Comparison of ENCODE assay signal across 8 cellular contexts in the genomic region with DNA sequence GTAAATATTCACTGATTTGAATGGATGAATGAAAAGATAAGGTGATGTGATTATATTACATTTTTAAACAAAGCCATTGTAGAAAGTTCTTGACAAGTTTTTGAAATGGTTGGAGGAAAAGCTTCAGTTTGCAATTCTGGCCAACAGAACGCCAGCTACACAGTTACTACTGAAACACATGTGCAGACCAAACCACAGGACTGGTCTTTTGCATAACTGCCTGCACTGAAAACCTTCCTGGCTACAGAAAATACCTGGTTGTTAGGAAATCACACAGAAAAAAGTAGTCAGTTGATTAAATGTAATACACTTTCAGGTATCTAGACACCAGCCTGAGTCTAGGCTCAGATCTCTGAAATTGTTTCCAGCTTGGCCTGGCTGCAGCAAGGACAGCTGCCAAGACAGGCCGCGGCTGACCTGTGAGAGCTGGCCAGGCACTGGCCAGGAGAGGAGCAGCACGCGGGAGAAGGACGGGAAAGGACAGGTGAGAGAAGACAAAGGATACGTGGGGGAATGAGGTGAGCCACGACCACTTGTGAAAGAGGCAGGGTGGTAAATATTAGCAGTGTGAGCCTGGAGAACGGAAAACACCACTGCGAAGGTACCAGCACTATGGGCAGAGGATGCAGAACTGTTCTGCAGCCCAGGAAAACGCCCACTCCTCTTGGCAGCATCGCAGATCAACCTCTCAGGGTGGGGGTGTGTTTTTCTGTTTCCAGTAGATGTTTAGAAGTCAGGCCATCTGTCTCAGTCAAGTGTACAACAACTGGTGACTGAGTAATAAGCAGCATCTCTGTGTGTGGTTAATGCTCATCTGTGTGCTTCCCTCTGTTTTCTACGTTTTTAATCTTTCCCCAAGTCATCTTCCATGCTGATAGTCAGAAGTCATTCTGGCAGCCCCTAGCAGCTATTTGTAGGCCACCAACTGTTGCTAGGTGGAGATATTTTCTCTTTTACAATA.
DNase-seq lines count a peak whose midpoint lies in the region; ATAC-seq, FAIRE-seq and TF ChIP-seq lines count a peak whose summit lies in the region.

No MANE protein-coding gene starts in this region.

- H3K4me3 Mint-ChIP-seq in WTC11 = no peak overlapping the region
- H3K4me3 Mint-ChIP-seq in T-helper 2 cell treated with Interferon-gamma antibody and Interleukin-4, amounts not matched to agents 5 μg/mL and 100 μg/mL, for 36 hours = no peak overlapping the region

- peaks cover 78% of the 10 kb centered on the region for H3K4me1 Mint-ChIP-seq in WTC11
- H3K4me1 Mint-ChIP-seq in T-helper 2 cell treated with Interferon-gamma antibody and Interleukin-4, amounts not matched to agents 5 μg/mL and 100 μg/mL, for 36 hours (ENCODE audit: low read depth) = no peaks in the 10 kb centered on the region

- ATAC-seq in HG02870 (IDR thresholded peaks at IDR 0.05; ENCODE audit: unreplicated experiment) = peak; percentile 60
- no peak for ATAC-seq in WTC11
- peak; percentile 52 for ATAC-seq in omental fat pad (ENCODE audit: low FRiP score)
- ATAC-seq in GM19463 (IDR thresholded peaks at IDR 0.05; ENCODE audit: unreplicated experiment) = no peak

- no peaks in the 10 kb centered on the region for H3K27me3 Mint-ChIP-seq in WTC11 (ENCODE audit: low read depth)
- peaks cover 33% of the 10 kb centered on the region for H3K27me3 Mint-ChIP-seq in T-helper 2 cell treated with Interferon-gamma antibody and Interleukin-4, amounts not matched to agents 5 μg/mL and 100 μg/mL, for 36 hours (ENCODE audit: low read depth)

- H3K9me3 Mint-ChIP-seq in WTC11 = no peaks in the 10 kb centered on the region
- no peaks in the 10 kb centered on the region for H3K9me3 Mint-ChIP-seq in T-helper 2 cell treated with Interferon-gamma antibody and Interleukin-4, amounts not matched to agents 5 μg/mL and 100 μg/mL, for 36 hours

- CTCF ChIA-PET in WTC11 (lab: Charles Lee) = interaction anchor here (2.0 kb wide), 1 partner anchor 19 kb away, joined by 5 read pairs; no protein-coding TSS in a partner anchor

- no peak for DNase-seq in GM19239 (ENCODE audit: insufficient read length, low spot score)
- no peak for DNase-seq in WTC11 (ENCODE audit: low spot score)
- no peak for DNase-seq in omental fat pad (ENCODE audit: low spot score)
- DNase-seq in posterior vena cava (ENCODE audit: low spot score) = no peak
- no peak for DNase-seq in NCI-H1092 (lab: John Stamatoyannopoulos, UW)
- no peak for DNase-seq in T-helper 2 cell treated with Interferon-gamma antibody and Interleukin-4, amounts not matched to agents 5 μg/mL and 100 μg/mL, for 36 hours (ENCODE audit: low spot score)

- peak; percentile 92 for FAIRE-seq in GM19239 (lab: Jason Lieb, UNC)

- peak overlapping the region; percentile 75 for H3K27ac Mint-ChIP-seq in WTC11
- H3K27ac Mint-ChIP-seq in T-helper 2 cell treated with Interferon-gamma antibody and Interleukin-4, amounts not matched to agents 5 μg/mL and 100 μg/mL, for 36 hours = no peak overlapping the region

- TF ChIP-seq CTCF in WTC11 (IDR thresholded peaks at IDR 0.05) (no peak), omental fat pad (IDR thresholded peaks at IDR 0.05) (no peak)

- POLR2A ChIA-PET in WTC11 (lab: Charles Lee) = no interaction called here

- intact Hi-C loops in posterior vena cava (cut with DNase I) = no loop called here

- no peaks in the 10 kb centered on the region for H3K36me3 Mint-ChIP-seq in WTC11
- H3K36me3 Mint-ChIP-seq in T-helper 2 cell treated with Interferon-gamma antibody and Interleukin-4, amounts not matched to agents 5 μg/mL and 100 μg/mL, for 36 hours (ENCODE audit: low read depth) = no peaks in the 10 kb centered on the region

TF ChIP-seq in WTC11, 78 proteins besides CTCF, POLR2A, EP300 and RAD21:
- TF ChIP-seq ZNF121 (CRISPR knock-in tag; IDR thresholded peaks at IDR 0.05) (no peak), CBFB (CRISPR knock-in tag; IDR thresholded peaks at IDR 0.05; ENCODE audit: low read depth) (no peak), SOX15 (CRISPR knock-in tag; IDR thresholded peaks at IDR 0.05) (no peak), ELF4 (CRISPR knock-in tag; IDR thresholded peaks at IDR 0.05; ENCODE audit: low read depth) (no peak)
- TF ChIP-seq, protein P1, sequence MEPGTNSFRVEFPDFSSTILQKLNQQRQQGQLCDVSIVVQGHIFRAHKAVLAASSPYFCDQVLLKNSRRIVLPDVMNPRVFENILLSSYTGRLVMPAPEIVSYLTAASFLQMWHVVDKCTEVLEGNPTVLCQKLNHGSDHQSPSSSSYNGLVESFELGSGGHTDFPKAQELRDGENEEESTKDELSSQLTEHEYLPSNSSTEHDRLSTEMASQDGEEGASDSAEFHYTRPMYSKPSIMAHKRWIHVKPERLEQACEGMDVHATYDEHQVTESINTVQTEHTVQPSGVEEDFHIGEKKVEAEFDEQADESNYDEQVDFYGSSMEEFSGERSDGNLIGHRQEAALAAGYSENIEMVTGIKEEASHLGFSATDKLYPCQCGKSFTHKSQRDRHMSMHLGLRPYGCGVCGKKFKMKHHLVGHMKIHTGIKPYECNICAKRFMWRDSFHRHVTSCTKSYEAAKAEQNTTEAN (CRISPR knock-in tag; IDR thresholded peaks at IDR 0.05) = no peak

Comparison
In these comparisons a context has a peak if more than half of its experiments do, and no peak if none do; other contexts are left out.
1. ATAC-seq: peak in HG02870 (single experiment) and omental fat pad (single experiment); none in WTC11 (single experiment) and GM19463 (single experiment).